In the genomic region with DNA sequence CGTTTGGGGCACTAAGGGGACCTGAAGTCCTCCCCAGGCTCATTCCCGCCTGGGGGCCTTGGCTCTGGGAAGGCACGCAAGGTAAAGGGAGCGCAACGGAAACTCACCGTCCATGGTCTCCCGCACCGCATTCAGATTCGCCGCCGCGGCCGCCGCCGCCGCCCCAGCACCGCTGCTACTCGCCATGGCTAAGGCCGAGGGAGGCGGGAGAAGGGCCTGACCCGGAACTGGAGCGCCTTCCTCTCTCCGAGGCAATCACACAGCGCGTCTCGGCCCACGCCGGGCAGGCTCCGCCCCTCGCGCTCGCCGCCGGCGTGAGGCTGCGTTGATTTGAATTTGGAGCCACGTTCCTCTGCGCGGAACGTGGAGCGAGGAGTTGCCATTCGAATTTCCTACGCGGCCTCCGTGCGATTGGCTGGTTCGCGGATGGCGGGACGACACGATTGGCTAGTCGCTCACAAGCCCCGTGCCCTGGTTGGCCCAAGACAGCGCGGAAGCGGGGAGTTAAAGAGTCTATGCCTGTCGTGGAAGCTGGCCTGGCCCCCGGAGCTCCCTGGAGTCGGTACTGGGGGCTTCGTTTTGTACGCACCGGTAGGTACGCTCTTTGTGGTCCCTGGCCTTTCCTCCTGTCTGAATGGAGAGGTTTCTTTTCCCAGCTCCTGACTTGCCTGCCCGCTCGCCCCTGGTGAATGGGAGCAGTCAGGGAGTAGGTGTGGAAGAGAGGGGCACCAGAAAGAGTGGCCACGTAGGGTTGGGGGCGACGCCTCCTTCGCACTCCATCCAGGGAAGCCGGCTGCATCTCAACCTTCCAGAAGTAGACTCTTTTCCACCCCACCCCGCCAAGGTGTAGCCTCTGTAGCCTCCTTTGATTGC, we compare ENCODE assay signal across 8 cellular contexts. TPM values are rescaled to one million over a fixed set of nuclear protein-coding genes. Genes with fewer than 3 reads are reported as not detected.
DNase-seq lines count a peak whose midpoint lies in the region; ATAC-seq lines count a peak whose summit lies in the region.

BORA (plus strand) TSS at position 507 of the 873 bp plus-strand sequence. CDS start 1,018 bp downstream, outside the sequence.
A gene with protein sequence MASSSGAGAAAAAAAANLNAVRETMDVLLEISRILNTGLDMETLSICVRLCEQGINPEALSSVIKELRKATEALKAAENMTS (minus strand): TSS at position 213 of the 873 bp plus-strand sequence. CDS start 27 bp downstream, at position 186.

- peaks cover 19% of the 10 kb centered on the region for H3K36me3 Mint-ChIP-seq in effector memory CD8-positive, alpha-beta T cell (ENCODE audit: insufficient read depth)

- peak within 1 kb of the TSS; percentile 91 to 92 for H3K27ac Mint-ChIP-seq in effector memory CD8-positive, alpha-beta T cell

- peak within 1 kb of the TSS; percentile 89 to 93 for H3K4me3 Mint-ChIP-seq in effector memory CD8-positive, alpha-beta T cell

- peaks cover 26 to 49% of the 10 kb centered on the region in 2 donors for H3K4me1 Mint-ChIP-seq in effector memory CD8-positive, alpha-beta T cell (ENCODE audit: low read depth in 2 of 2)

- H3K9me3 Mint-ChIP-seq in effector memory CD8-positive, alpha-beta T cell, result no peaks in the 10 kb centered on the region

- H3K27me3 Mint-ChIP-seq in effector memory CD8-positive, alpha-beta T cell, result no peaks in the 10 kb centered on the region

- in situ Hi-C loops in Caki2 (cut with HindIII; ENCODE audit: low pct_unique_long_range_greater_than_20kb, low sequenced_read_pairs), result no loop called here

- DNase-seq in Caki2 (ENCODE audit: low read depth) (peak; percentile 98), HUDEP-2 (lab: John Stamatoyannopoulos, UW; ENCODE audit: unreplicated experiment in 76 of 76) (peak; percentile 40 to 97 (median 92)), NOMO-1 treated with dmso at 0.1 percent for 144 hours (lab: John Stamatoyannopoulos, UW; ENCODE audit: unreplicated experiment) (peak; percentile 95), medulla oblongata (ENCODE audit: extremely low spot score) (peak; percentile 96)
- DNase-seq in activated CD8-positive, alpha-beta memory T cell treated with anti-CD3 and anti-CD28 coated beads for 4 hours (ENCODE audit: low read depth in 2 of 2), result peak; percentile 89 to 90
- peak; percentile 92 to 93 (median 93) for DNase-seq in effector memory CD8-positive, alpha-beta T cell
- peak; percentile 88 to 93 (median 88) for DNase-seq in stimulated activated CD4-positive, alpha-beta T cell treated with anti-CD3 and anti-CD28 coated beads, TNF-alpha, amount 100 ng/mL, for 48 hours (ENCODE audit: low read depth in 3 of 3)

- peak; percentile 95 for ATAC-seq in GM21390 (IDR thresholded peaks at IDR 0.05; ENCODE audit: unreplicated experiment)
- peak; percentile 89 for ATAC-seq in effector memory CD8-positive, alpha-beta T cell (replicated peaks)

RNA-seq across cellular contexts. Expression of gene BORA, which starts in this region (rescaled TPM):
- total RNA-seq in Caki2 (2014; rRNA removed; shearing (Covaris generic); ENCODE audit: low replicate concordance), result 13.0 and 14.0 TPM in 2 replicates

RNA-seq across cellular contexts. Expression of the second gene that starts in this region (rescaled TPM):
- 29.8 and 39.4 TPM in 2 replicates for total RNA-seq in Caki2 (2014; rRNA removed; shearing (Covaris generic); ENCODE audit: low replicate concordance)

Comparison
In these comparisons a context has a peak if more than half of its experiments do, and no peak if none do; other contexts are left out.
1. Peak in every context shown above with its lines: DNase-seq and ATAC-seq.